In the genomic region with DNA sequence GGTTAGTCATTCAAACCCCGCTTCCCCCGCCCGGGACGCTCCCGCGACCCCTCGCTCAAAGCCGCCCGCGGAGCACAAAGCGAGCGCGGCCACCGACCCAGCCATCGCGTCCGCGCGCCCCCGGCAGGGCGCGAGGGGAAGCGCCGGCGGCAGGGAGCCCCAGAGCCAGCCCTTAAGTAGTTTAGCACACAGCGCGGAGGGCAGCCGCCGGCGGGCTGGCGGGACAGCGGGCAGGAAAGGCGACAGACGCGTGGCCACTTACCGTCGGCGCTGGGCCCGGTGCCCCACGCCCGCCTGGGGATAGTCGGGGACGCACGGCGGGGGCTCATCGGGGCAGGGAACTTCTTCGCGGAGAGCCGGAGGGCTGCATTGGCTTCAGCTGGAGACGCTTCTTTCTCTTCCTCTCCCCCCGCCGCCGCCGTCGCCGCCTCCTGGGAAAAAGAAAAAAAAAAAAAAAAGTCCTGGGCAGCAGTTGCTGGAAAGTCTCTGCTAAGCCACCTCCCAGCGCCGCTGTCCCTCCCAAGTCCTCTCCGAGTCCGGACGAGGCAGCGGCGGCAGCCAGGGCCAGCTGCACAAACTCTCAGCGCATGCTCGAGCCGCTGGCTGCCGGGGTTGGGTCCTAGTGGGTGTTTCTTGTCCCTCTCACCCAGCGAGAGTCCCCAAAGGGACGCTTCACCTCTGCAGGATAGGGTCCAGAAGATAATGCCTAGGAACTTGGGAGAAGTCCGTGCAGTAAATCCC, we compare ENCODE assay signal across 1 cellular context.
TF ChIP-seq lines count a peak whose summit lies in the region.

TSPAN12 (minus strand) TSS at position 587 of the 741 bp plus-strand sequence. CDS start 1,381 bp downstream, outside the sequence.

TF ChIP-seq in HepG2, 621 proteins besides CTCF, POLR2A, EP300 and RAD21 (continued from another document and continues in another):
- TF ChIP-seq, protein P1, sequence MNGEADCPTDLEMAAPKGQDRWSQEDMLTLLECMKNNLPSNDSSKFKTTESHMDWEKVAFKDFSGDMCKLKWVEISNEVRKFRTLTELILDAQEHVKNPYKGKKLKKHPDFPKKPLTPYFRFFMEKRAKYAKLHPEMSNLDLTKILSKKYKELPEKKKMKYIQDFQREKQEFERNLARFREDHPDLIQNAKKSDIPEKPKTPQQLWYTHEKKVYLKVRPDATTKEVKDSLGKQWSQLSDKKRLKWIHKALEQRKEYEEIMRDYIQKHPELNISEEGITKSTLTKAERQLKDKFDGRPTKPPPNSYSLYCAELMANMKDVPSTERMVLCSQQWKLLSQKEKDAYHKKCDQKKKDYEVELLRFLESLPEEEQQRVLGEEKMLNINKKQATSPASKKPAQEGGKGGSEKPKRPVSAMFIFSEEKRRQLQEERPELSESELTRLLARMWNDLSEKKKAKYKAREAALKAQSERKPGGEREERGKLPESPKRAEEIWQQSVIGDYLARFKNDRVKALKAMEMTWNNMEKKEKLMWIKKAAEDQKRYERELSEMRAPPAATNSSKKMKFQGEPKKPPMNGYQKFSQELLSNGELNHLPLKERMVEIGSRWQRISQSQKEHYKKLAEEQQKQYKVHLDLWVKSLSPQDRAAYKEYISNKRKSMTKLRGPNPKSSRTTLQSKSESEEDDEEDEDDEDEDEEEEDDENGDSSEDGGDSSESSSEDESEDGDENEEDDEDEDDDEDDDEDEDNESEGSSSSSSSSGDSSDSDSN (CRISPR knock-in tag; IDR thresholded peaks at IDR 0.05): peak; percentile 58; the same call in 1 of the 2 replicates
- no peak for TF ChIP-seq JDP2 (CRISPR knock-in tag; IDR thresholded peaks at IDR 0.05; ENCODE audit: borderline replicate concordance)
- 0 out of 2 replicates have a peak, but pooled peaks have one; percentile 32 for TF ChIP-seq BRCA1 (CRISPR knock-in tag; IDR thresholded peaks at IDR 0.05)
- TF ChIP-seq LCORL (IDR thresholded peaks at IDR 0.05): no peak
- TF ChIP-seq LCORL (CRISPR knock-in tag; IDR thresholded peaks at IDR 0.05): 0 out of 2 replicates have a peak, but pooled peaks have one; percentile 29
- TF ChIP-seq ZNF274 (CRISPR knock-in tag; IDR thresholded peaks at IDR 0.05): peak; percentile 65; the same call in 1 of the 2 replicates
- TF ChIP-seq ZNF574 (CRISPR knock-in tag; IDR thresholded peaks at IDR 0.05): peak; percentile 23; the same call in 1 of the 2 replicates
- peak; percentile 57; the same call in 1 of the 2 replicates for TF ChIP-seq ZFP91 (CRISPR knock-in tag; IDR thresholded peaks at IDR 0.05; ENCODE audit: borderline replicate concordance)
- TF ChIP-seq TAF1 (CRISPR knock-in tag; IDR thresholded peaks at IDR 0.05): 0 out of 2 replicates have a peak, but pooled peaks have one; percentile 22
- TF ChIP-seq HNRNPL (IDR thresholded peaks at IDR 0.05; ENCODE audit: low read depth, low read length): 0 out of 2 replicates have a peak, but pooled peaks have one; percentile 21
- peak; percentile 64; the same call in 1 of the 2 replicates for TF ChIP-seq HOXD1 (CRISPR knock-in tag; IDR thresholded peaks at IDR 0.05)
- TF ChIP-seq STAG1 (CRISPR knock-in tag; IDR thresholded peaks at IDR 0.05): peak; percentile 25
- TF ChIP-seq AKAP8 (CRISPR knock-in tag; IDR thresholded peaks at IDR 0.05): no peak
- no peak for TF ChIP-seq AGO1 (IDR thresholded peaks at IDR 0.05; ENCODE audit: low read depth, low read length, poor library complexity, severe bottlenecking)
- TF ChIP-seq HDAC1 (CRISPR knock-in tag; IDR thresholded peaks at IDR 0.05): 0 out of 2 replicates have a peak, but pooled peaks have one; percentile 30
- TF ChIP-seq, protein P2, sequence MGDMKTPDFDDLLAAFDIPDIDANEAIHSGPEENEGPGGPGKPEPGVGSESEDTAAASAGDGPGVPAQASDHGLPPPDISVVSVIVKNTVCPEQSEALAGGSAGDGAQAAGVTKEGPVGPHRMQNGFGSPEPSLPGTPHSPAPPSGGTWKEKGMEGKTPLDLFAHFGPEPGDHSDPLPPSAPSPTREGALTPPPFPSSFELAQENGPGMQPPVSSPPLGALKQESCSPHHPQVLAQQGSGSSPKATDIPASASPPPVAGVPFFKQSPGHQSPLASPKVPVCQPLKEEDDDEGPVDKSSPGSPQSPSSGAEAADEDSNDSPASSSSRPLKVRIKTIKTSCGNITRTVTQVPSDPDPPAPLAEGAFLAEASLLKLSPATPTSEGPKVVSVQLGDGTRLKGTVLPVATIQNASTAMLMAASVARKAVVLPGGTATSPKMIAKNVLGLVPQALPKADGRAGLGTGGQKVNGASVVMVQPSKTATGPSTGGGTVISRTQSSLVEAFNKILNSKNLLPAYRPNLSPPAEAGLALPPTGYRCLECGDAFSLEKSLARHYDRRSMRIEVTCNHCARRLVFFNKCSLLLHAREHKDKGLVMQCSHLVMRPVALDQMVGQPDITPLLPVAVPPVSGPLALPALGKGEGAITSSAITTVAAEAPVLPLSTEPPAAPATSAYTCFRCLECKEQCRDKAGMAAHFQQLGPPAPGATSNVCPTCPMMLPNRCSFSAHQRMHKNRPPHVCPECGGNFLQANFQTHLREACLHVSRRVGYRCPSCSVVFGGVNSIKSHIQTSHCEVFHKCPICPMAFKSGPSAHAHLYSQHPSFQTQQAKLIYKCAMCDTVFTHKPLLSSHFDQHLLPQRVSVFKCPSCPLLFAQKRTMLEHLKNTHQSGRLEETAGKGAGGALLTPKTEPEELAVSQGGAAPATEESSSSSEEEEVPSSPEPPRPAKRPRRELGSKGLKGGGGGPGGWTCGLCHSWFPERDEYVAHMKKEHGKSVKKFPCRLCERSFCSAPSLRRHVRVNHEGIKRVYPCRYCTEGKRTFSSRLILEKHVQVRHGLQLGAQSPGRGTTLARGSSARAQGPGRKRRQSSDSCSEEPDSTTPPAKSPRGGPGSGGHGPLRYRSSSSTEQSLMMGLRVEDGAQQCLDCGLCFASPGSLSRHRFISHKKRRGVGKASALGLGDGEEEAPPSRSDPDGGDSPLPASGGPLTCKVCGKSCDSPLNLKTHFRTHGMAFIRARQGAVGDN (CRISPR knock-in tag; IDR thresholded peaks at IDR 0.05): peak; percentile 71
- TF ChIP-seq, protein P3, sequence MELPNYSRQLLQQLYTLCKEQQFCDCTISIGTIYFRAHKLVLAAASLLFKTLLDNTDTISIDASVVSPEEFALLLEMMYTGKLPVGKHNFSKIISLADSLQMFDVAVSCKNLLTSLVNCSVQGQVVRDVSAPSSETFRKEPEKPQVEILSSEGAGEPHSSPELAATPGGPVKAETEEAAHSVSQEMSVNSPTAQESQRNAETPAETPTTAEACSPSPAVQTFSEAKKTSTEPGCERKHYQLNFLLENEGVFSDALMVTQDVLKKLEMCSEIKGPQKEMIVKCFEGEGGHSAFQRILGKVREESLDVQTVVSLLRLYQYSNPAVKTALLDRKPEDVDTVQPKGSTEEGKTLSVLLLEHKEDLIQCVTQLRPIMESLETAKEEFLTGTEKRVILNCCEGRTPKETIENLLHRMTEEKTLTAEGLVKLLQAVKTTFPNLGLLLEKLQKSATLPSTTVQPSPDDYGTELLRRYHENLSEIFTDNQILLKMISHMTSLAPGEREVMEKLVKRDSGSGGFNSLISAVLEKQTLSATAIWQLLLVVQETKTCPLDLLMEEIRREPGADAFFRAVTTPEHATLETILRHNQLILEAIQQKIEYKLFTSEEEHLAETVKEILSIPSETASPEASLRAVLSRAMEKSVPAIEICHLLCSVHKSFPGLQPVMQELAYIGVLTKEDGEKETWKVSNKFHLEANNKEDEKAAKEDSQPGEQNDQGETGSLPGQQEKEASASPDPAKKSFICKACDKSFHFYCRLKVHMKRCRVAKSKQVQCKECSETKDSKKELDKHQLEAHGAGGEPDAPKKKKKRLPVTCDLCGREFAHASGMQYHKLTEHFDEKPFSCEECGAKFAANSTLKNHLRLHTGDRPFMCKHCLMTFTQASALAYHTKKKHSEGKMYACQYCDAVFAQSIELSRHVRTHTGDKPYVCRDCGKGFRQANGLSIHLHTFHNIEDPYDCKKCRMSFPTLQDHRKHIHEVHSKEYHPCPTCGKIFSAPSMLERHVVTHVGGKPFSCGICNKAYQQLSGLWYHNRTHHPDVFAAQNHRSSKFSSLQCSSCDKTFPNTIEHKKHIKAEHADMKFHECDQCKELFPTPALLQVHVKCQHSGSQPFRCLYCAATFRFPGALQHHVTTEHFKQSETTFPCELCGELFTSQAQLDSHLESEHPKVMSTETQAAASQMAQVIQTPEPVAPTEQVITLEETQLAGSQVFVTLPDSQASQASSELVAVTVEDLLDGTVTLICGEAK (IDR thresholded peaks at IDR 0.05): no peak
- TF ChIP-seq, protein P3 (CRISPR knock-in tag; IDR thresholded peaks at IDR 0.05): peak; percentile 21; the same call in 1 of the 2 replicates
- TF ChIP-seq RCOR2 (CRISPR knock-in tag; IDR thresholded peaks at IDR 0.05): no peak
- TF ChIP-seq PHF21A (CRISPR knock-in tag; IDR thresholded peaks at IDR 0.05): 0 out of 2 replicates have a peak, but pooled peaks have one; percentile 27
